1 cellular context compared by ENCODE assay signal in genomic region chr4:81594495-81595169, GRCh38.
TF ChIP-seq lines count a peak whose summit lies in the region.

No MANE protein-coding gene starts in this region.

TF ChIP-seq in HEK293, 187 proteins besides CTCF, POLR2A, EP300 and RAD21 (continued from another document and continues in another):
- TF ChIP-seq ZBTB11 (tag by site-specific recombination; conservative IDR thresholded peaks at IDR 0.05; ENCODE audit: low read depth) (no peak), ZNF792 (tag by site-specific recombination; IDR thresholded peaks at IDR 0.05) (no peak), REPIN1 (tag by site-specific recombination; IDR thresholded peaks at IDR 0.05; ENCODE audit: low read depth) (no peak), ZEB2 (tag by site-specific recombination; IDR thresholded peaks at IDR 0.05) (no peak), ZNF132 (tag by site-specific recombination; IDR thresholded peaks at IDR 0.05; ENCODE audit: borderline replicate concordance) (no peak), ZNF558 (tag by site-specific recombination; IDR thresholded peaks at IDR 0.05) (no peak), ZNF747 (tag by site-specific recombination; IDR thresholded peaks at IDR 0.05) (no peak), ZNF639 (tag by site-specific recombination; IDR thresholded peaks at IDR 0.05) (no peak), SALL2 (tag by site-specific recombination; IDR thresholded peaks at IDR 0.05; ENCODE audit: borderline replicate concordance) (no peak), PRDM10 (tag by site-specific recombination; IDR thresholded peaks at IDR 0.05) (no peak), ZNF354C (tag by site-specific recombination; IDR thresholded peaks at IDR 0.05; ENCODE audit: borderline replicate concordance, low read depth) (no peak), ZFHX2 (tag by site-specific recombination; conservative IDR thresholded peaks at IDR 0.05) (no peak), ZNF501 (tag by site-specific recombination; IDR thresholded peaks at IDR 0.05) (no peak), ZNF174 (tag by site-specific recombination; IDR thresholded peaks at IDR 0.05) (no peak), ZNF777 (tag by site-specific recombination; IDR thresholded peaks at IDR 0.05; ENCODE audit: borderline replicate concordance) (no peak), ZNF670 (tag by site-specific recombination; IDR thresholded peaks at IDR 0.05; ENCODE audit: low read depth) (no peak), ZNF175 (tag by site-specific recombination; IDR thresholded peaks at IDR 0.05) (no peak), ATF2 (tag by site-specific recombination; IDR thresholded peaks at IDR 0.05; ENCODE audit: low read depth) (no peak), ZNF701 (tag by site-specific recombination; IDR thresholded peaks at IDR 0.05) (no peak), ZNF645 (tag by site-specific recombination; IDR thresholded peaks at IDR 0.05) (no peak), ZNF202 (tag by site-specific recombination; IDR thresholded peaks at IDR 0.05; ENCODE audit: borderline replicate concordance) (no peak), ZNF529 (tag by site-specific recombination; IDR thresholded peaks at IDR 0.05; ENCODE audit: insufficient replicate concordance) (no peak), ZNF433 (tag by site-specific recombination; IDR thresholded peaks at IDR 0.05; ENCODE audit: low read depth) (no peak), ZNF155 (tag by site-specific recombination; IDR thresholded peaks at IDR 0.05) (no peak), ZFP3 (tag by site-specific recombination; IDR thresholded peaks at IDR 0.05; ENCODE audit: low read depth) (no peak), HIC1 (tag by site-specific recombination; IDR thresholded peaks at IDR 0.05) (no peak), ZNF664 (tag by site-specific recombination; IDR thresholded peaks at IDR 0.05) (0 out of 2 replicates have a peak, but pooled peaks have one; percentile 61), ZNF350 (tag by site-specific recombination; IDR thresholded peaks at IDR 0.05) (no peak), ZNF426 (tag by site-specific recombination; IDR thresholded peaks at IDR 0.05) (no peak), ZNF518A (tag by site-specific recombination; conservative IDR thresholded peaks at IDR 0.05; ENCODE audit: low read depth) (no peak), PRDM6 (tag by site-specific recombination; IDR thresholded peaks at IDR 0.05) (0 out of 2 replicates have a peak, but pooled peaks have one; percentile 9), ZNF366 (tag by site-specific recombination; conservative IDR thresholded peaks at IDR 0.05) (no peak), ZNF843 (tag by site-specific recombination; IDR thresholded peaks at IDR 0.05) (0 out of 2 replicates have a peak, but pooled peaks have one; percentile 18), FEZF1 (tag by site-specific recombination; IDR thresholded peaks at IDR 0.05) (0 out of 2 replicates have a peak, but pooled peaks have one; percentile 24), ZNF785 (tag by site-specific recombination; IDR thresholded peaks at IDR 0.05) (no peak), WT1 (tag by site-specific recombination; IDR thresholded peaks at IDR 0.05) (peak; percentile 97), ZSCAN23 (tag by site-specific recombination; IDR thresholded peaks at IDR 0.05) (no peak), SCRT1 (tag by site-specific recombination; IDR thresholded peaks at IDR 0.05; ENCODE audit: borderline replicate concordance) (no peak), HOXD13 (CRISPR knock-in tag; IDR thresholded peaks at IDR 0.05; ENCODE audit: borderline replicate concordance) (no peak), ZNF274 (IDR thresholded peaks at IDR 0.05; ENCODE audit: low read length) (no peak), ZNF274 (tag by site-specific recombination; IDR thresholded peaks at IDR 0.05; ENCODE audit: borderline replicate concordance) (no peak), ZNF560 (tag by site-specific recombination; IDR thresholded peaks at IDR 0.05; ENCODE audit: borderline replicate concordance) (no peak), EGR2 (tag by site-specific recombination; IDR thresholded peaks at IDR 0.05; ENCODE audit: low read depth) (no peak), OSR2 (tag by site-specific recombination; IDR thresholded peaks at IDR 0.05) (peak; percentile 41; the same call in 1 of the 2 replicates)
